8 cellular contexts compared by ENCODE assay signal in the genomic region with DNA sequence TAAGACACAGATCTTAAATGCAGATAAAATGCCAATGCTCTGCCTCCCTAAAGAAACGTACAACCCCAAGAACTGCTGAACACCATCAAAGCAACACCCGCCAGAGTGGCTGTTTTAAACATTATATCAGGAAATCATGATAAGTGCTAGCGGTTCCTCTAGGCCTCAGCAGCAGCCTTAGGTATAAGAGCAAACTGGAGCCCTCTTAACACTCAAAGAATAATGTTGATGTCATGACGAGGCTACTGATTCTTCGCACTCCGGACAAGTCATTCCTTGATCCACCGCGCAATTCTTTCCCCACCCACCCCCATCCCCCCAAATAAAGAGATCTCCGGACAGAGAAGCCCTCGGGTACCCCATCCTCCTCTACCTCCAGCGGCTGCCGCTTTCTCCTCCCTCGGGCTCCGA. TPM values are rescaled to one million over a fixed set of nuclear protein-coding genes. Genes with fewer than 3 reads are reported as not detected.
DNase-seq lines count a peak whose midpoint lies in the region; ATAC-seq and TF ChIP-seq lines count a peak whose summit lies in the region.

No MANE protein-coding gene starts in this region.

- peaks cover 44% of the 10 kb centered on the region for H3K4me1 ChIP-seq in left ventricle myocardium inferior

- H3K9me3 Mint-ChIP-seq in effector memory CD8-positive, alpha-beta T cell = no peaks in the 10 kb centered on the region
- no peaks in the 10 kb centered on the region for H3K9me3 Mint-ChIP-seq in natural killer cell

- no peaks in the 10 kb centered on the region for H3K36me3 ChIP-seq in left ventricle myocardium inferior

- peaks cover 24% of the 10 kb centered on the region for H3K36me3 Mint-ChIP-seq in effector memory CD8-positive, alpha-beta T cell (ENCODE audit: insufficient read depth)
- H3K36me3 Mint-ChIP-seq in natural killer cell = no peaks in the 10 kb centered on the region

- H3K9me3 ChIP-seq in left ventricle myocardium inferior (replicated peaks) = no peaks in the 10 kb centered on the region

- H3K27me3 Mint-ChIP-seq in effector memory CD8-positive, alpha-beta T cell = no peaks in the 10 kb centered on the region
- no peaks in the 10 kb centered on the region for H3K27me3 Mint-ChIP-seq in natural killer cell (ENCODE audit: low read depth in 2 of 2)

- H3K27ac ChIP-seq in left ventricle myocardium inferior (replicated peaks) = peak overlapping the region; percentile 87

- H3K27me3 ChIP-seq in left ventricle myocardium inferior (ENCODE audit: low read depth) = no peaks in the 10 kb centered on the region

- H3K4me3 Mint-ChIP-seq in effector memory CD8-positive, alpha-beta T cell = peak overlapping the region; percentile 99
- H3K4me3 Mint-ChIP-seq in natural killer cell = peak overlapping the region; percentile 99

- H3K4me3 ChIP-seq in left ventricle myocardium inferior = peak overlapping the region; percentile 97

- peak overlapping the region; percentile 99 for H3K27ac Mint-ChIP-seq in effector memory CD8-positive, alpha-beta T cell
- H3K27ac Mint-ChIP-seq in natural killer cell = peak overlapping the region; percentile 98 to 100

- ATAC-seq in left ventricle myocardium superior = no peak
- peak; percentile 3 for ATAC-seq in effector memory CD8-positive, alpha-beta T cell (replicated peaks)
- peak in 2 of 3 donors; percentile 0 to 2 for ATAC-seq in natural killer cell
- no peak for ATAC-seq in GM18502 (IDR thresholded peaks at IDR 0.05; ENCODE audit: poor library complexity, unreplicated experiment)

- DNase-seq in left ventricle myocardium inferior (no peak), left ventricle myocardium superior (no peak), SK-MEL-5 (ENCODE audit: low read depth, low spot score) (peak; percentile 10), natural killer cell (no peak), SHP77 (lab: John Stamatoyannopoulos, UW) (no peak), HuH-7 (ENCODE audit: low spot score) (no peak)
- peak in 1 of 3 experiments; percentile 3 for DNase-seq in effector memory CD8-positive, alpha-beta T cell

- in situ Hi-C loops in SK-MEL-5 (cut with HindIII; ENCODE audit: low pct_unique_long_range_greater_than_20kb, low sequenced_read_pairs) = no loop called here

- peaks cover 47 to 56% of the 10 kb centered on the region in 2 donors for H3K4me1 Mint-ChIP-seq in effector memory CD8-positive, alpha-beta T cell (ENCODE audit: low read depth in 2 of 2)
- peaks cover 67 to 73% of the 10 kb centered on the region in 2 donors for H3K4me1 Mint-ChIP-seq in natural killer cell

- no peak for TF ChIP-seq CTCF in left ventricle myocardium inferior (IDR thresholded peaks at IDR 0.05; ENCODE audit: borderline replicate concordance)
- no peak for TF ChIP-seq CTCF in natural killer cell (IDR thresholded peaks at IDR 0.05)

- intact Hi-C loops in left ventricle myocardium inferior (cut with micrococcal nuclease) = no loop called here
- intact Hi-C loops in left ventricle myocardium superior (cut with micrococcal nuclease) = no loop called here
- intact Hi-C loops in natural killer cell (cut with micrococcal nuclease) = loop anchor here (1.0 to 5.0 kb wide), 6 partner anchors 21 to 583 kb away; a partner anchor contains a TSS

RNA-seq across cellular contexts. Expression of a gene that starts 0.5 kb away (rescaled TPM):
- 6.2 TPM for total RNA-seq in left ventricle myocardium inferior
- 6.7 TPM for total RNA-seq in left ventricle myocardium superior
- total RNA-seq in SK-MEL-5 (2014; rRNA removed; shearing (Covaris generic)) = 21.2 and 21.4 TPM in 2 replicates
- polyA plus RNA-seq in SK-MEL-5 (2015; cell fraction: cytosol; rRNA removed) = 14.0 and 17.6 TPM in 2 replicates
- 8.6 and 9.1 TPM in 2 replicates for polyA plus RNA-seq in SK-MEL-5 (2015; cell fraction: nucleus; rRNA removed)
- total RNA-seq in natural killer cell = 10 to 100 TPM; 16.6 to 20.1 (median 19.3) TPM

RNA-seq across cellular contexts. Expression of a gene that starts 24.9 kb away (rescaled TPM):
- total RNA-seq in left ventricle myocardium inferior (53.6 TPM), left ventricle myocardium superior (49.2 TPM), natural killer cell (10 to 100 TPM; 35.8 to 39.8 (median 36.1) TPM)
- 52.8 and 56.7 TPM in 2 replicates for total RNA-seq in SK-MEL-5 (2014; rRNA removed; shearing (Covaris generic))
- 19.1 and 27.7 TPM in 2 replicates for polyA plus RNA-seq in SK-MEL-5 (2015; cell fraction: cytosol; rRNA removed)
- 12.7 and 19.2 TPM in 2 replicates for polyA plus RNA-seq in SK-MEL-5 (2015; cell fraction: nucleus; rRNA removed)

Comparison
In these comparisons a context has a peak if more than half of its experiments do, and no peak if none do; other contexts are left out.
1. ATAC-seq: peak in effector memory CD8-positive, alpha-beta T cell (single experiment) and natural killer cell (2 of 3); none in left ventricle myocardium superior (single experiment) and GM18502 (single experiment).